Comparison of ENCODE assay signal across 27 cellular contexts in genomic region chr13:59312776-59313175, GRCh38.
"Had no signal": no experiment of that assay in that cellular context is flagged by ENCODE, and none has a peak within 500 bp of the region (broad histone marks: within the 10 kb centered on the region; RNA-seq: fewer than 3 reads in every experiment).

No MANE protein-coding gene starts in this region.

- H3K9me3 ChIP-seq: colonic mucosa, esophagus muscularis mucosa, esophagus squamous epithelium, gastrocnemius medialis, gastroesophageal sphincter, heart left ventricle had no signal

- DNase-seq: colonic mucosa; cortex of kidney; dermis blood vessel endothelial cell; dorsolateral prefrontal cortex; effector CD4-positive, alpha-beta T cell; effector CD8-positive, alpha-beta T cell; effector memory CD4-positive, alpha-beta T cell; effector memory CD8-positive, alpha-beta T cell; endodermal cell; erythroblast; esophagus squamous epithelium; foreskin fibroblast; foreskin keratinocyte; foreskin melanocyte; gastrocnemius medialis; glutamatergic neuron; heart left ventricle; heart right ventricle had no signal

- H3K27ac ChIP-seq: colonic mucosa, coronary artery, dorsolateral prefrontal cortex, epithelial cell of prostate, esophagus muscularis mucosa, esophagus squamous epithelium, foreskin keratinocyte, gastrocnemius medialis, gastroesophageal sphincter, heart left ventricle, heart right ventricle had no signal

- H3K36me3 ChIP-seq: colonic mucosa, esophagus muscularis mucosa, esophagus squamous epithelium, gastrocnemius medialis, gastroesophageal sphincter, heart left ventricle, heart right ventricle had no signal

- H3K4me1 ChIP-seq: colonic mucosa, esophagus muscularis mucosa, esophagus squamous epithelium, foreskin keratinocyte, gastrocnemius medialis, gastroesophageal sphincter, heart left ventricle, heart right ventricle had no signal

- ATAC-seq: effector memory CD8-positive, alpha-beta T cell; esophagus mucosa; foreskin keratinocyte; gastrocnemius medialis; gastroesophageal sphincter; heart left ventricle; heart right ventricle had no signal

- FAIRE-seq: colon, endometrium, endothelial cell of umbilical vein, frontal cortex had no signal

- H3K4me3 ChIP-seq: colonic mucosa, coronary artery, dorsolateral prefrontal cortex, esophagus muscularis mucosa, esophagus squamous epithelium, gastrocnemius medialis, gastroesophageal sphincter, heart left ventricle, heart right ventricle had no signal

- H3K27me3 ChIP-seq: colonic mucosa, dorsolateral prefrontal cortex, esophagus muscularis mucosa, esophagus squamous epithelium, foreskin keratinocyte, gastrocnemius medialis, gastroesophageal sphincter, heart left ventricle, heart right ventricle had no signal
